1 cellular context compared by ENCODE assay signal in genomic region chr16:67659675-67660563, GRCh38.
TF ChIP-seq lines count a peak whose summit lies in the region.

ACD (minus strand) TSS chr16:67660260; CDS start chr16:67660220, 40 bp downstream.

TF ChIP-seq in HepG2, 621 proteins besides CTCF, POLR2A, EP300 and RAD21 (continued from another document and continues in another):
- TF ChIP-seq AHDC1 (CRISPR knock-in tag; IDR thresholded peaks at IDR 0.05; ENCODE audit: borderline replicate concordance) (no peak), JUNB (CRISPR knock-in tag; IDR thresholded peaks at IDR 0.05; ENCODE audit: borderline replicate concordance) (no peak), CREB3 (CRISPR knock-in tag; IDR thresholded peaks at IDR 0.05) (no peak; the same call in none of the 2 replicates), DNMT1 (CRISPR knock-in tag; IDR thresholded peaks at IDR 0.05) (peak; percentile 78; the same call in 1 of the 2 replicates), MLLT10 (CRISPR knock-in tag; IDR thresholded peaks at IDR 0.05) (no peak), KLF16 (CRISPR knock-in tag; IDR thresholded peaks at IDR 0.05) (peak; percentile 53 to 81; a peak in 2 of 4 replicates), ZNF33A (CRISPR knock-in tag; IDR thresholded peaks at IDR 0.05; ENCODE audit: borderline replicate concordance) (no peak), TGIF2 (CRISPR knock-in tag; IDR thresholded peaks at IDR 0.05) (no peak; the same call in 1 of the 2 replicates), ZNF256 (CRISPR knock-in tag; conservative IDR thresholded peaks at IDR 0.05) (no peak; the same call in 1 of the 2 replicates), ISL2 (CRISPR knock-in tag; IDR thresholded peaks at IDR 0.05) (peak; percentile 46; the same call in 1 of the 2 replicates), ZFX (CRISPR knock-in tag; IDR thresholded peaks at IDR 0.05; ENCODE audit: low read depth) (peak; percentile 97), IRF1 (CRISPR knock-in tag; IDR thresholded peaks at IDR 0.05; ENCODE audit: low read depth) (no peak), ZFAT (CRISPR knock-in tag; conservative IDR thresholded peaks at IDR 0.05) (no peak), CHD4 (IDR thresholded peaks at IDR 0.05; ENCODE audit: borderline replicate concordance, low read length) (0 out of 2 replicates have a peak, but pooled peaks have one; percentile 36), ZBTB38 (CRISPR knock-in tag; IDR thresholded peaks at IDR 0.05) (peak; percentile 34; the same call in 1 of the 2 replicates), GMEB1 (CRISPR knock-in tag; IDR thresholded peaks at IDR 0.05; ENCODE audit: borderline replicate concordance) (no peak; the same call in none of the 2 replicates), ZNF589 (CRISPR knock-in tag; conservative IDR thresholded peaks at IDR 0.05) (0 out of 2 replicates have a peak, but pooled peaks have one; percentile 60), FOXK1 (CRISPR knock-in tag; IDR thresholded peaks at IDR 0.05; ENCODE audit: borderline replicate concordance, low read depth) (no peak; the same call in 1 of the 2 replicates), RBM39 (IDR thresholded peaks at IDR 0.05; ENCODE audit: low read depth, low read length, poor library complexity, severe bottlenecking) (peak; percentile 62), KDM6A (CRISPR knock-in tag; IDR thresholded peaks at IDR 0.05; ENCODE audit: low read depth) (peak; percentile 46; the same call in 1 of the 2 replicates), NFYC (CRISPR knock-in tag; IDR thresholded peaks at IDR 0.05) (no peak), PRDM10 (CRISPR knock-in tag; IDR thresholded peaks at IDR 0.05; ENCODE audit: low read depth) (no peak), ZNF17 (CRISPR knock-in tag; IDR thresholded peaks at IDR 0.05) (no peak), ZNF251 (CRISPR knock-in tag; IDR thresholded peaks at IDR 0.05) (no peak), ARNTL (CRISPR knock-in tag; IDR thresholded peaks at IDR 0.05) (peak; percentile 74), ZNF382 (CRISPR knock-in tag; IDR thresholded peaks at IDR 0.05; ENCODE audit: borderline replicate concordance) (no peak), ZNF431 (CRISPR knock-in tag; IDR thresholded peaks at IDR 0.05; ENCODE audit: borderline replicate concordance, low read depth) (0 out of 2 replicates have a peak, but pooled peaks have one; percentile 55), THAP11 (CRISPR knock-in tag; IDR thresholded peaks at IDR 0.05) (peak; percentile 51), RARA (CRISPR knock-in tag; IDR thresholded peaks at IDR 0.05) (peak; percentile 24), ZNF614 (CRISPR knock-in tag; IDR thresholded peaks at IDR 0.05; ENCODE audit: borderline replicate concordance) (no peak; the same call in 1 of the 2 replicates), FOXJ3 (CRISPR knock-in tag; IDR thresholded peaks at IDR 0.05; ENCODE audit: borderline replicate concordance) (no peak), AHR (CRISPR knock-in tag; IDR thresholded peaks at IDR 0.05) (peak; percentile 21; the same call in 1 of the 2 replicates), ETS1 (CRISPR knock-in tag; IDR thresholded peaks at IDR 0.05) (no peak), ZNF510 (CRISPR knock-in tag; IDR thresholded peaks at IDR 0.05; ENCODE audit: low read depth) (peak; percentile 59), ZSCAN9 (CRISPR knock-in tag; IDR thresholded peaks at IDR 0.05; ENCODE audit: borderline replicate concordance) (peak; percentile 31; the same call in 1 of the 2 replicates), GTF3A (CRISPR knock-in tag; conservative IDR thresholded peaks at IDR 0.05) (peak; percentile 87), CENPT (CRISPR knock-in tag; IDR thresholded peaks at IDR 0.05; ENCODE audit: low read depth) (peak; percentile 96), ZNF280B (CRISPR knock-in tag; IDR thresholded peaks at IDR 0.05; ENCODE audit: borderline replicate concordance) (peak; percentile 84), SRSF9 (IDR thresholded peaks at IDR 0.05; ENCODE audit: borderline replicate concordance, insufficient read depth, low read depth, low read length, poor library complexity, severe bottlenecking) (no peak), PHF5A (CRISPR knock-in tag; IDR thresholded peaks at IDR 0.05; ENCODE audit: low read depth, unreplicated experiment) (peak; percentile 74), E2F2 (CRISPR knock-in tag; IDR thresholded peaks at IDR 0.05; ENCODE audit: borderline replicate concordance) (peak; percentile 13; the same call in 1 of the 2 replicates), ZNF333 (CRISPR knock-in tag; IDR thresholded peaks at IDR 0.05; ENCODE audit: borderline replicate concordance) (peak; percentile 75; the same call in 1 of the 2 replicates), KLF11 (CRISPR knock-in tag; IDR thresholded peaks at IDR 0.05) (0 out of 2 replicates have a peak, but pooled peaks have one; percentile 46), GABPA (IDR thresholded peaks at IDR 0.05; ENCODE audit: low read depth, low read length) (no peak), GABPA (CRISPR knock-in tag; IDR thresholded peaks at IDR 0.05; ENCODE audit: low read depth) (peak; percentile 85), ZNF639 (CRISPR knock-in tag; conservative IDR thresholded peaks at IDR 0.05) (0 out of 2 replicates have a peak, but pooled peaks have one; percentile 77)
